In genomic region chr16:89873822-89874689, GRCh38 we compare ENCODE assay signal across 8 cellular contexts. TPM values are rescaled to one million over a fixed set of nuclear protein-coding genes. Genes with fewer than 3 reads are reported as not detected.
DNase-seq lines count a peak whose midpoint lies in the region; ATAC-seq, FAIRE-seq and TF ChIP-seq lines count a peak whose summit lies in the region.

No MANE protein-coding gene starts in this region.

- H3K36me3 ChIP-seq in small intestine (ENCODE audit: control insufficient read depth in 2 of 2, insufficient read depth in 2 of 2, low read length in 2 of 2), result peaks cover 1 to 2% of the 10 kb centered on the region in 2 donors

- WGBS in small intestine, 3 donors, result 3 to 11% (median 6%) methylated on average over 34 to 76 of the region's 76 CpGs

- peak overlapping the region; percentile 98 to 100 for H3K27ac ChIP-seq in small intestine (ENCODE audit: low read depth in 1 of 2, low read length in 1 of 2)

- no peaks in the 10 kb centered on the region for H3K9me3 ChIP-seq in small intestine (ENCODE audit: control insufficient read depth, low read depth)

- ATAC-seq in GM18868 (IDR thresholded peaks at IDR 0.05; ENCODE audit: unreplicated experiment) (peak; percentile 66), HG03139 (IDR thresholded peaks at IDR 0.05; ENCODE audit: unreplicated experiment) (peak; percentile 57)

- TF ChIP-seq CTCF in cardiac fibroblast (IDR thresholded peaks at IDR 0.05; ENCODE audit: low read depth, low read length), result no peak

- no peaks in the 10 kb centered on the region for H3K27me3 ChIP-seq in small intestine (ENCODE audit: control insufficient read depth in 2 of 2, insufficient read depth in 2 of 2, low read length in 2 of 2)

- H3K4me1 Mint-ChIP-seq in immature natural killer cell, result peaks cover 23 to 26% of the 10 kb centered on the region in 2 donors

- peak overlapping the region; percentile 85 to 88 for H3K4me3 ChIP-seq in cardiac fibroblast (replicated peaks in 1 of 2; ENCODE audit: low read depth in 2 of 2, low read length in 2 of 2)
- peak overlapping the region; percentile 67 to 86 for H3K4me3 ChIP-seq in small intestine (ENCODE audit: low read depth in 1 of 2, low read length in 2 of 2)

- H3K36me3 Mint-ChIP-seq in immature natural killer cell, result peaks cover 5 to 17% (median 6%) of the 10 kb centered on the region in 3 donors

- peak overlapping the region; percentile 95 to 99 (median 98) for H3K27ac Mint-ChIP-seq in immature natural killer cell

- H3K27me3 Mint-ChIP-seq in immature natural killer cell (ENCODE audit: low read depth in 3 of 3), result peaks cover 18 to 27% (median 27%) of the 10 kb centered on the region in 3 donors

- FAIRE-seq in small intestine (lab: Jason Lieb, UNC), result no peak

- DNase-seq in A172 (ENCODE audit: low spot score), result peak; percentile 80
- DNase-seq in NCI-H2227 treated with DMSO at 0.1 percent for 48 hours (lab: John Stamatoyannopoulos, UW), result peak; percentile 82
- DNase-seq in activated CD4-positive, CD25-positive, alpha-beta regulatory T cell (lab: John Stamatoyannopoulos, UW), result peak; percentile 82 to 96 (median 89)
- peak; percentile 98 to 99 for DNase-seq in cardiac fibroblast (ENCODE audit: low read depth in 2 of 2)
- DNase-seq in immature natural killer cell, result peak; percentile 96 to 98 (median 97)
- DNase-seq in small intestine, result peak; percentile 95

- no peaks in the 10 kb centered on the region for H3K4me1 ChIP-seq in small intestine (ENCODE audit: control insufficient read depth in 2 of 2, insufficient read depth in 1 of 2, low read depth in 1 of 2, low read length in 1 of 2)

- peak overlapping the region; percentile 89 to 96 (median 93) for H3K4me3 Mint-ChIP-seq in immature natural killer cell

- H3K9me3 Mint-ChIP-seq in immature natural killer cell, result no peaks in the 10 kb centered on the region

RNA-seq across cellular contexts. Expression of gene TCF25, which starts 0.7 kb away (rescaled TPM):
- 145 and 153 TPM in 2 replicates for total RNA-seq in A172 (2014; rRNA removed; shearing (Covaris generic))
- 100 to 1,000 TPM in 2 of 3 donors, 10 to 100 TPM in 1; 98.1 to 249 (median 131) TPM for polyA plus RNA-seq in immature natural killer cell
- polyA plus RNA-seq in small intestine, result 100 to 1,000 TPM; 130 to 356 (median 204) TPM

RNA-seq across cellular contexts. Expression of gene MC1R, which starts 44.6 kb away (rescaled TPM):
- total RNA-seq in A172 (2014; rRNA removed; shearing (Covaris generic)), result 7.2 and 9.8 TPM in 2 replicates
- 1 to 10 TPM in 1 of 3 donors, under 1 TPM in 1, not detected in 1; 0.34 to 1.1 TPM for polyA plus RNA-seq in immature natural killer cell
- 1 to 10 TPM; 3.4 to 5.1 (median 4.3) TPM for polyA plus RNA-seq in small intestine

RNA-seq across cellular contexts. Expression of gene SPIRE2, which starts 45.8 kb away (rescaled TPM):
- 6.9 and 12.6 TPM in 2 replicates for total RNA-seq in A172 (2014; rRNA removed; shearing (Covaris generic))
- polyA plus RNA-seq in immature natural killer cell (1 to 10 TPM; 1.0 to 1.3 (median 1.3) TPM), small intestine (10 to 100 TPM; 19.6 to 47.9 (median 41.9) TPM)

RNA-seq across cellular contexts. Expression of gene TUBB3, which starts 49.1 kb away (rescaled TPM):
- 743 and 810 TPM in 2 replicates for total RNA-seq in A172 (2014; rRNA removed; shearing (Covaris generic))
- not detected for polyA plus RNA-seq in immature natural killer cell
- 10 to 100 TPM in 1 of 3 donors, 1 to 10 TPM in 1, under 1 TPM in 1; 0.89 to 42.0 (median 2.7) TPM for polyA plus RNA-seq in small intestine

RNA-seq across cellular contexts. Expression of gene FANCA, which starts 57.6 kb away (rescaled TPM):
- 51.8 and 55.9 TPM in 2 replicates for total RNA-seq in A172 (2014; rRNA removed; shearing (Covaris generic))
- polyA plus RNA-seq in immature natural killer cell (10 to 100 TPM in 2 of 3 donors, 1 to 10 TPM in 1; 8.7 to 21.6 (median 10.9) TPM), small intestine (10 to 100 TPM in 1 of 3 donors, 1 to 10 TPM in 2; 3.0 to 21.1 (median 9.8) TPM)

Comparison
In these comparisons a context has a peak if more than half of its experiments do, and no peak if none do; other contexts are left out.
1. Peak in every context shown above with its lines: DNase-seq, ATAC-seq, H3K4me3 ChIP-seq and H3K27ac ChIP-seq.
2. RNA of gene SPIRE2, which starts 45.8 kb away (polyA plus RNA-seq): 19.6 to 47.9 TPM in small intestine; 1.0 to 1.3 TPM in immature natural killer cell; every median in the first group is over 4 times any median in the second.